8 cellular contexts compared by ENCODE assay signal in the genomic region with DNA sequence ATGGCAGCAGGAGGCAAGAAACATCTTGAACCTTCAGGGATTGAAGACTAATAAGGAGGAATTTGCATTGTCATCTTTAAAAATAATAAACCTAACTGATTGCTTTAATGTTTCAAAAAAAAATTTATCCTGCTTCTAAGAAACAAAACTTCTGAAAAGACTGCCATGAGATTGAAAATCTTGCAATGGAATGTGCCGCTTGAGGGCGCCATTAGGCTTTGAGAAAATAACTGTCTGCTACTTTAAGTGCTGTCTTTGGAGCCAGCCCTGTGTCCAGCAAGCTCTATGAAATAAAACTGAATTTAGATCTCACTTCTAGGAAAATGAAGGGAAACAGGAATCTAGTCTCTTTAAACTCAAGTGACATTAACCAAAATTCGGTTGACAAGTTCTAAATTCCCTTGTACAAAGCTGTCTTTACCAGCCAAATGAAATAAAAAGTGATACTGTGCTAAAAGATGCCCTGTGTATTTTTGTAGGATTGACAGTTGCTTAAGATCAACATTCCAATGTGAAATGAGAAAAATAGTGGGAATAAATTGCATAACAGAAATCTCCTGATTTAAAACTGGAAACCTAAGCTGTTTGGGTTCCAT.
DNase-seq lines count a peak whose midpoint lies in the region; ATAC-seq, FAIRE-seq and TF ChIP-seq lines count a peak whose summit lies in the region.

No MANE protein-coding gene starts in this region.

- peak; percentile 60 for DNase-seq in DMS53 treated with DMSO at 0.1 percent for 48 hours (lab: John Stamatoyannopoulos, UW; ENCODE audit: unreplicated experiment)
- peak; percentile 77 for DNase-seq in LHCN-M2 (ENCODE audit: low read depth)
- DNase-seq in UCSD-AML1 (lab: John Stamatoyannopoulos, UW; ENCODE audit: unreplicated experiment) = peak; percentile 35
- peak; percentile 79 for DNase-seq in brain microvascular endothelial cell
- no peak for DNase-seq in kidney
- DNase-seq in stimulated activated CD4-positive, alpha-beta T cell treated with anti-CD3 and anti-CD28 coated beads, Interleukin-4, amount 100 ng/mL, for 24 hours = peak; percentile 74
- no peak for DNase-seq in gastrocnemius medialis

- H3K4me1 ChIP-seq in kidney (ENCODE audit: control insufficient read depth in 1 of 2, insufficient read depth in 1 of 2, low read depth in 1 of 2, low read length in 2 of 2) = no peaks in the 10 kb centered on the region
- peaks cover 0 to 4% of the 10 kb centered on the region in 2 donors for H3K4me1 ChIP-seq in gastrocnemius medialis

- peak; percentile 71 for FAIRE-seq in kidney (lab: Jason Lieb, UNC)

- H3K4me3 ChIP-seq in brain microvascular endothelial cell (ENCODE audit: low read depth, low read length) (no peak overlapping the region), kidney (ENCODE audit: low read length in 2 of 2) (no peak overlapping the region), gastrocnemius medialis (no peak overlapping the region)

- no peaks in the 10 kb centered on the region for H3K27me3 ChIP-seq in brain microvascular endothelial cell (replicated peaks)
- peaks cover 0 to 5% (median 0%) of the 10 kb centered on the region in 3 donors for H3K27me3 ChIP-seq in gastrocnemius medialis

- in situ Hi-C loops in brain microvascular endothelial cell (cut with HindIII; ENCODE audit: low pct_ligation_motif_present, low sequenced_read_pairs) = loop anchor here (25.0 kb wide), 1 partner anchor 231 kb away; no protein-coding TSS in a partner anchor
- in situ Hi-C loops in gastrocnemius medialis (cut with MboI; ENCODE audit: low sequenced_read_pairs in 4 of 4) = loop anchor here in 2 of 4 donors (5.0 to 10.0 kb wide), 2 partner anchors 236 to 239 kb away; no protein-coding TSS in a partner anchor

- H3K36me3 ChIP-seq in brain microvascular endothelial cell (replicated peaks) (no peaks in the 10 kb centered on the region), kidney (ENCODE audit: control insufficient read depth in 1 of 2, insufficient read depth in 2 of 2, low read length in 2 of 2) (no peaks in the 10 kb centered on the region), gastrocnemius medialis (no peaks in the 10 kb centered on the region)

- H3K9me3 ChIP-seq in kidney (ENCODE audit: control insufficient read depth in 1 of 2, low read length in 2 of 2) (no peaks in the 10 kb centered on the region), gastrocnemius medialis (no peaks in the 10 kb centered on the region)

- no peak for ATAC-seq in gastrocnemius medialis
- no peak for ATAC-seq in HG02610 (IDR thresholded peaks at IDR 0.05; ENCODE audit: unreplicated experiment)

- intact Hi-C loops in kidney (cut with DNase I) = loop anchor here (10.0 kb wide), 1 partner anchor 249 kb away; no protein-coding TSS in a partner anchor
- intact Hi-C loops in gastrocnemius medialis (cut with DNase I; ENCODE audit: low total_unique reads) = loop anchor here (10.0 kb wide), 1 partner anchor 239 kb away; no protein-coding TSS in a partner anchor

- no peak overlapping the region for H3K9ac ChIP-seq in kidney (ENCODE audit: low read length in 2 of 2)

- no peak overlapping the region for H3K27ac ChIP-seq in brain microvascular endothelial cell
- H3K27ac ChIP-seq in kidney (ENCODE audit: low read depth in 2 of 2, low read length in 2 of 2) = no peak overlapping the region
- H3K27ac ChIP-seq in gastrocnemius medialis = no peak overlapping the region

- TF ChIP-seq CTCF in brain microvascular endothelial cell (IDR thresholded peaks at IDR 0.05; ENCODE audit: low read depth, low read length, missing control alignments) = peak; percentile 81
- TF ChIP-seq CTCF in kidney (IDR thresholded peaks at IDR 0.05; ENCODE audit: borderline replicate concordance, extremely low read depth, insufficient read depth) = peak; percentile 58
- TF ChIP-seq CTCF in gastrocnemius medialis (IDR thresholded peaks at IDR 0.05 in 4 of 5, conservative IDR thresholded peaks at IDR 0.05 in 1 of 5) = peak in 2 of 5 experiments; percentile 46 to 56

- TF ChIP-seq POLR2A in gastrocnemius medialis (IDR thresholded peaks at IDR 0.05) = no peak

Comparison
In these comparisons a context has a peak if more than half of its experiments do, and no peak if none do; other contexts are left out.
1. DNase-seq: peak in DMS53 treated with DMSO at 0.1 percent for 48 hours (single experiment), LHCN-M2 (single experiment), UCSD-AML1 (single experiment), brain microvascular endothelial cell (single experiment) and stimulated activated CD4-positive, alpha-beta T cell treated with anti-CD3 and anti-CD28 coated beads, Interleukin-4, amount 100 ng/mL, for 24 hours (single experiment); none in kidney (single experiment) and gastrocnemius medialis (0 of 2).